ENCODE assay signal across 19 cellular contexts in the genomic region with DNA sequence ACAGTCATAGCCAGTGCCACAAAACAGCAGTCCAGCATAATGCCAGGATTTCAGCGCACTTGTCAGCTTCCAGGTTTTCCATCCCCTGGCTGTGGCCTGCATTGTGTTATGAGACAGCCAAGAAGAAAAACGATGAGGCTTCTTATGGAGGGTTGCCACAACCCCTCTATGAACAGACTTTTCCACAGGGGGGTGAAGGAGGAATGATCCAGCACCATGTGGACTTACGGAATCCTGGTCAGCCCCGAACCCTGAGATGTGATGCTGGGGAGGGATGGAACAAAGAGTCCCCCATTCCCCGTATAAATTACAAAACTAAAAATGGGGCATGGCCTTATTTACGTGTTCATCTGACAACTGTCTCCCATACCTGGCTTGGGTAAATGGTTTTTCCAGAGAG. TPM values are rescaled to one million over a fixed set of nuclear protein-coding genes. Genes with fewer than 3 reads are reported as not detected.
A peak's percentile ranks its signal among the peaks of the same experiment; 100 is the strongest.
DNase-seq lines count a peak whose midpoint lies in the region; ATAC-seq, FAIRE-seq and TF ChIP-seq lines count a peak whose summit lies in the region.
"Had no signal": no experiment of that assay in that cellular context is flagged by ENCODE, and none has a peak within 500 bp of the region (broad histone marks: within the 10 kb centered on the region; RNA-seq: fewer than 3 reads in every experiment).

No MANE protein-coding gene starts in this region.

- H3K36me3 Mint-ChIP-seq in activated CD8-positive, alpha-beta T cell treated with anti-CD3 and anti-CD28 coated beads for 36 hours (ENCODE audit: low read depth): peaks cover 56% of the 10 kb centered on the region
- H3K36me3 Mint-ChIP-seq in activated CD8-positive, alpha-beta T cell treated with anti-CD3 and anti-CD28 coated beads, Interleukin-2, amount 10 ng/mL, durations not matched to agents 7 days and 5 days (ENCODE audit: low read depth): peaks cover 62% of the 10 kb centered on the region
- peaks cover 90% of the 10 kb centered on the region for H3K36me3 Mint-ChIP-seq in GM23338 (ENCODE audit: low read depth)
- H3K36me3 Mint-ChIP-seq in natural killer cell treated with Interleukin-12 subunit alpha and Interleukin-12 subunit beta and Interleukin-15 and Interleukin-18, amount 100 ng/mL, for 72 hours: peaks cover 19% of the 10 kb centered on the region

- H3K4me3 ChIP-seq in GM23338: no peak overlapping the region
- H3K4me3 ChIP-seq in K562: no peak overlapping the region

- intact Hi-C loops in activated CD8-positive, alpha-beta T cell treated with anti-CD3 and anti-CD28 coated beads for 36 hours (cut with micrococcal nuclease): no loop called here
- intact Hi-C loops in K562 (cut with micrococcal nuclease): loop anchor here (2.0 kb wide), 3 partner anchors 17 to 51 kb away; a partner anchor contains a TSS

- TF ChIP-seq CTCF in activated CD8-positive, alpha-beta T cell treated with anti-CD3 and anti-CD28 coated beads for 36 hours (IDR thresholded peaks at IDR 0.05): no peak
- TF ChIP-seq CTCF in GM23338 (conservative IDR thresholded peaks at IDR 0.05; ENCODE audit: low read depth in 2 of 2) (no peak), K562 (IDR thresholded peaks at IDR 0.05 in 2 of 3, conservative IDR thresholded peaks at IDR 0.05 in 1 of 3; ENCODE audit: insufficient read depth in 2 of 3, low read depth in 1 of 3, low read length in 3 of 3) (no peak)

- ATAC-seq in activated CD8-positive, alpha-beta T cell treated with anti-CD3 and anti-CD28 coated beads for 36 hours: no peak
- ATAC-seq in activated CD8-positive, alpha-beta T cell treated with anti-CD3 and anti-CD28 coated beads, Interleukin-2, amount 10 ng/mL, durations not matched to agents 7 days and 5 days: no peak
- no peak for ATAC-seq in GM23338
- ATAC-seq in K562: peak; percentile 5
- no peak for ATAC-seq in natural killer cell treated with Interleukin-12 subunit alpha and Interleukin-12 subunit beta and Interleukin-15 and Interleukin-18, amount 100 ng/mL, for 72 hours
- no peak for ATAC-seq in GM21390 (IDR thresholded peaks at IDR 0.05; ENCODE audit: unreplicated experiment)
- ATAC-seq: PC-3 had no signal

- no peaks in the 10 kb centered on the region for H3K27me3 Mint-ChIP-seq in activated CD8-positive, alpha-beta T cell treated with anti-CD3 and anti-CD28 coated beads for 36 hours
- no peaks in the 10 kb centered on the region for H3K27me3 Mint-ChIP-seq in activated CD8-positive, alpha-beta T cell treated with anti-CD3 and anti-CD28 coated beads, Interleukin-2, amount 10 ng/mL, durations not matched to agents 7 days and 5 days (ENCODE audit: low read depth)
- peaks cover 38% of the 10 kb centered on the region for H3K27me3 Mint-ChIP-seq in GM23338 (ENCODE audit: insufficient read depth, low read depth, poor library complexity)
- H3K27me3 Mint-ChIP-seq in natural killer cell treated with Interleukin-12 subunit alpha and Interleukin-12 subunit beta and Interleukin-15 and Interleukin-18, amount 100 ng/mL, for 72 hours: no peaks in the 10 kb centered on the region
- H3K27me3 Mint-ChIP-seq: CD4-positive, alpha-beta memory T cell had no signal

- H4K20me1 ChIP-seq in GM23338 (replicated peaks; ENCODE audit: insufficient read depth) (peaks cover 40% of the 10 kb centered on the region), K562 (replicated peaks; ENCODE audit: control insufficient read depth, insufficient read depth, low read length) (peaks cover 4% of the 10 kb centered on the region; the same call in 1 of the 2 replicates)

- TF ChIP-seq EP300 in K562 (IDR thresholded peaks at IDR 0.05; ENCODE audit: low read length): no peak

- CTCF ChIA-PET in activated CD8-positive, alpha-beta T cell treated with anti-CD3 and anti-CD28 coated beads for 36 hours (lab: Charles Lee): no interaction called here
- CTCF ChIA-PET in activated CD8-positive, alpha-beta T cell treated with anti-CD3 and anti-CD28 coated beads, Interleukin-2, amount 10 ng/mL, durations not matched to agents 7 days and 5 days (lab: Charles Lee): interaction anchor here (1.6 kb wide), 1 partner anchor 168 kb away, joined by 4 read pairs; no protein-coding TSS in a partner anchor
- CTCF ChIA-PET in K562 (lab: Yijun Ruan, JAX; ENCODE audit: low intra/inter-chr PET ratio): no interaction called here

- peaks cover 52% of the 10 kb centered on the region for H3K36me3 ChIP-seq in GM23338 (ENCODE audit: insufficient read depth)
- H3K36me3 ChIP-seq in K562 (ENCODE audit: control insufficient read depth, insufficient read depth, low read length): peaks cover 98% of the 10 kb centered on the region

- H3K27me3 ChIP-seq in GM23338 (ENCODE audit: insufficient read depth) (no peaks in the 10 kb centered on the region), K562 (ENCODE audit: control insufficient read depth in 2 of 2, insufficient read depth in 2 of 2, low read length in 2 of 2) (no peaks in the 10 kb centered on the region)

- peaks cover 19% of the 10 kb centered on the region for H3K4me1 Mint-ChIP-seq in activated CD8-positive, alpha-beta T cell treated with anti-CD3 and anti-CD28 coated beads for 36 hours (ENCODE audit: low read depth)
- H3K4me1 Mint-ChIP-seq in activated CD8-positive, alpha-beta T cell treated with anti-CD3 and anti-CD28 coated beads, Interleukin-2, amount 10 ng/mL, durations not matched to agents 7 days and 5 days (ENCODE audit: low read depth): peaks cover 61% of the 10 kb centered on the region
- peaks cover 26% of the 10 kb centered on the region for H3K4me1 Mint-ChIP-seq in GM23338
- peaks cover 36 to 49% of the 10 kb centered on the region in 2 donors for H3K4me1 Mint-ChIP-seq in natural killer cell treated with Interleukin-12 subunit alpha and Interleukin-12 subunit beta and Interleukin-15 and Interleukin-18, amount 100 ng/mL, for 72 hours (ENCODE audit: low read depth in 2 of 2)

- no peak for FAIRE-seq in K562 (lab: Jason Lieb, UNC)

- H2AFZ ChIP-seq in GM23338 (no peak overlapping the region), K562 (ENCODE audit: low read depth, low read length) (no peak overlapping the region)

- H3K4me3 Mint-ChIP-seq in activated CD8-positive, alpha-beta T cell treated with anti-CD3 and anti-CD28 coated beads for 36 hours: no peak overlapping the region
- no peak overlapping the region for H3K4me3 Mint-ChIP-seq in activated CD8-positive, alpha-beta T cell treated with anti-CD3 and anti-CD28 coated beads, Interleukin-2, amount 10 ng/mL, durations not matched to agents 7 days and 5 days
- H3K4me3 Mint-ChIP-seq in GM23338: no peak overlapping the region
- no peak overlapping the region for H3K4me3 Mint-ChIP-seq in natural killer cell treated with Interleukin-12 subunit alpha and Interleukin-12 subunit beta and Interleukin-15 and Interleukin-18, amount 100 ng/mL, for 72 hours
- H3K4me3 Mint-ChIP-seq: CD4-positive, alpha-beta memory T cell had no signal

- H3K4me1 ChIP-seq in GM23338 (ENCODE audit: insufficient read depth) (no peaks in the 10 kb centered on the region), K562 (replicated peaks in 1 of 2; ENCODE audit: control insufficient read depth in 2 of 2, insufficient read depth in 2 of 2, low read length in 2 of 2) (peaks cover 19 to 26% of the 10 kb centered on the region in 2 experiments)

- H3K27ac Mint-ChIP-seq in activated CD8-positive, alpha-beta T cell treated with anti-CD3 and anti-CD28 coated beads for 36 hours: peak overlapping the region; percentile 16
- H3K27ac Mint-ChIP-seq in activated CD8-positive, alpha-beta T cell treated with anti-CD3 and anti-CD28 coated beads, Interleukin-2, amount 10 ng/mL, durations not matched to agents 7 days and 5 days: no peak overlapping the region
- no peak overlapping the region for H3K27ac Mint-ChIP-seq in GM23338
- H3K27ac Mint-ChIP-seq in natural killer cell treated with Interleukin-12 subunit alpha and Interleukin-12 subunit beta and Interleukin-15 and Interleukin-18, amount 100 ng/mL, for 72 hours: peak overlapping the region; percentile 33 to 41

- no peak overlapping the region for H3K4me2 ChIP-seq in GM23338
- no peak overlapping the region; the same call in 1 of the 2 replicates for H3K4me2 ChIP-seq in K562 (ENCODE audit: insufficient read depth, low read length)

- no peaks in the 10 kb centered on the region for H3K9me3 ChIP-seq in K562 (replicated peaks; ENCODE audit: control insufficient read depth, insufficient read depth, low read depth, low read length)

- 72% methylated on average over 5 of the region's 6 CpGs for WGBS in K562 (ENCODE audit: insufficient coverage, low coverage, missing lambda C conversion rate)

- H3K79me2 ChIP-seq in GM23338 (replicated peaks; ENCODE audit: insufficient read depth): peaks cover 14% of the 10 kb centered on the region; the same call in 1 of the 2 replicates
- H3K79me2 ChIP-seq in K562 (ENCODE audit: control insufficient read depth, insufficient read depth, low read length): peaks cover 8% of the 10 kb centered on the region; the same call in 1 of the 3 replicates

- no peaks in the 10 kb centered on the region for H3K9me2 ChIP-seq in GM23338 (ENCODE audit: insufficient read depth)

- TF ChIP-seq RAD21 in K562 (CRISPR knock-in tag; conservative IDR thresholded peaks at IDR 0.05 in 1 of 2, IDR thresholded peaks at IDR 0.05 in 1 of 2): no peak

- in situ Hi-C loops in K562 (cut with MboI): no loop called here

- peaks cover 19% of the 10 kb centered on the region for H3F3A ChIP-seq in GM23338 (replicated peaks; ENCODE audit: low read depth)

- TF ChIP-seq POLR2A in K562 (conservative IDR thresholded peaks at IDR 0.05): no peak; the same call in 1 of the 2 replicates

- H3K9me3 Mint-ChIP-seq in activated CD8-positive, alpha-beta T cell treated with anti-CD3 and anti-CD28 coated beads for 36 hours: no peaks in the 10 kb centered on the region
- no peaks in the 10 kb centered on the region for H3K9me3 Mint-ChIP-seq in activated CD8-positive, alpha-beta T cell treated with anti-CD3 and anti-CD28 coated beads, Interleukin-2, amount 10 ng/mL, durations not matched to agents 7 days and 5 days (ENCODE audit: insufficient read depth)
- H3K9me3 Mint-ChIP-seq in GM23338: no peaks in the 10 kb centered on the region; the same call in 2 of the 3 replicates
- H3K9me3 Mint-ChIP-seq in natural killer cell treated with Interleukin-12 subunit alpha and Interleukin-12 subunit beta and Interleukin-15 and Interleukin-18, amount 100 ng/mL, for 72 hours: no peaks in the 10 kb centered on the region
- H3K9me3 Mint-ChIP-seq: CD4-positive, alpha-beta memory T cell had no signal

- no peak for DNase-seq in activated CD8-positive, alpha-beta T cell treated with anti-CD3 and anti-CD28 coated beads for 36 hours
- DNase-seq in activated CD8-positive, alpha-beta T cell treated with anti-CD3 and anti-CD28 coated beads, Interleukin-2, amount 10 ng/mL, durations not matched to agents 7 days and 5 days: no peak
- DNase-seq in GM23338 (ENCODE audit: low spot score) (no peak), K562 (ENCODE audit: extremely low read depth in 1 of 4, low spot score in 3 of 4) (no peak), middle frontal gyrus (ENCODE audit: extremely low spot score, low spot score) (no peak)
- DNase-seq in natural killer cell treated with Interleukin-12 subunit alpha and Interleukin-12 subunit beta and Interleukin-15 and Interleukin-18, amount 100 ng/mL, for 72 hours (ENCODE audit: low spot score): no peak
- no peak for DNase-seq in stimulated activated naive CD4-positive, alpha-beta T cell (lab: John Stamatoyannopoulos, UW)
- DNase-seq: 8988T; Calu3; CD4-positive, alpha-beta memory T cell; DMS53; H7; KG1; NCI-H1436 treated with DMSO at 0.1 percent for 48 hours; NCI-H2081; NCI-H510A; NCI-H82; PC-3 had no signal

- H3K9ac ChIP-seq in K562 (ENCODE audit: insufficient read depth in 1 of 2, low read depth in 2 of 2, low read length in 2 of 2): peak overlapping the region in 1 of 2 experiments; percentile 5; a peak in 1 of 4 replicates

- H3K9me1 ChIP-seq in K562 (ENCODE audit: control insufficient read depth, insufficient read depth, low read length): peaks cover 3% of the 10 kb centered on the region

- POLR2A ChIA-PET in activated CD8-positive, alpha-beta T cell treated with anti-CD3 and anti-CD28 coated beads for 36 hours (lab: Charles Lee): no interaction called here
- POLR2A ChIA-PET in activated CD8-positive, alpha-beta T cell treated with anti-CD3 and anti-CD28 coated beads, Interleukin-2, amount 10 ng/mL, durations not matched to agents 7 days and 5 days (lab: Charles Lee): no interaction called here
- POLR2A ChIA-PET in K562 (lab: Yijun Ruan, JAX): interaction anchor here (0.5 kb wide), 1 partner anchor 15 kb away, joined by 3 read pairs; no protein-coding TSS in a partner anchor

- H3K27ac ChIP-seq in GM23338 (ENCODE audit: low read depth) (no peak overlapping the region), K562 (ENCODE audit: extremely low read depth, low read depth, low read length) (peak overlapping the region; percentile 34)

- no TSS peak for BruUV-seq in K562 (replicated peaks; lab: Mats Ljungman, UMichigan)

RNA-seq across cellular contexts. Expression of a gene that starts 32.6 kb away (rescaled TPM):
- not detected for total RNA-seq in activated CD8-positive, alpha-beta T cell treated with anti-CD3 and anti-CD28 coated beads for 36 hours
- total RNA-seq in activated CD8-positive, alpha-beta T cell treated with anti-CD3 and anti-CD28 coated beads, Interleukin-2, amount 10 ng/mL, durations not matched to agents 7 days and 5 days: not detected
- 1.8 and 4.6 TPM in 2 replicates for total RNA-seq in GM23338 (2014; rRNA removed; shearing (Covaris generic))
- polyA plus RNA-seq in GM23338 (2016; fragmentation: Nextera tagmentation; extraction: Ambion mirVana) (2.5 and 4.0 TPM in 2 replicates), K562 (2011; rRNA removed) (21.4 and 24.0 TPM in 2 replicates), K562 (2014; fragmentation: Illumina TruSeq; extraction: Trizol) (23.7 and 30.0 TPM in 2 replicates), K562 (2014; fragmentation: Nextera tagmentation; extraction: Ambion mirVana) (1 to 10 TPM; 2.4 to 3.5 TPM), K562 (2014; rRNA removed) (9.9 and 13.8 TPM in 2 replicates)
- total RNA-seq in K562 (2011; cell fraction: chromatin; rRNA removed; ENCODE audit: low replicate concordance): 48.9 and 53.4 TPM in 2 replicates
- total RNA-seq in K562 (2011; cell fraction: nucleolus; rRNA removed): 32.5 and 34.2 TPM in 2 replicates
- 47.6 and 48.8 TPM in 2 replicates for total RNA-seq in K562 (2011; cell fraction: nucleoplasm; rRNA removed)
- total RNA-seq in K562 (2014; rRNA removed) (9.8 and 12.1 TPM in 2 replicates), K562 (2014; rRNA removed; fragmentation: Illumina TruSeq; extraction: Trizol) (14.3 and 16.2 TPM in 2 replicates), K562 (2015; rRNA removed; fragmentation: Illumina TruSeq; extraction: Trizol) (6.2 and 7.4 TPM in 2 replicates), K562 (2021) (12.0 and 13.1 TPM in 2 replicates)
- polyA plus RNA-seq in K562 (2011; cell fraction: cytosol; rRNA removed): 28.0 and 29.5 TPM in 2 replicates
- 39.8 and 42.0 TPM in 2 replicates for polyA plus RNA-seq in K562 (2011; cell fraction: nucleus; rRNA removed)
- polyA plus RNA-seq in K562 (2012): 14.7 and 16.6 TPM in 2 replicates
- polyA minus RNA-seq in K562 (2011; rRNA and poly(A)+ RNA removed): 25.9 and 26.6 TPM in 2 replicates
- polyA minus RNA-seq in K562 (2011; cell fraction: cytosol; rRNA and poly(A)+ RNA removed): 15.1 and 17.7 TPM in 2 replicates
- 12.1 and 15.7 TPM in 2 replicates for polyA minus RNA-seq in K562 (2011; cell fraction: nucleus; rRNA and poly(A)+ RNA removed)
- total RNA-seq in natural killer cell treated with Interleukin-12 subunit alpha and Interleukin-12 subunit beta and Interleukin-15 and Interleukin-18, amount 100 ng/mL, for 72 hours: not detected
- total RNA-seq: Calu3, PC-3 had no signal

RNA-seq across cellular contexts. Expression of a gene that starts 40.6 kb away (rescaled TPM):
- total RNA-seq in activated CD8-positive, alpha-beta T cell treated with anti-CD3 and anti-CD28 coated beads for 36 hours: 10 to 100 TPM; 78.6 to 84.4 TPM
- 10 to 100 TPM; 67.4 to 68.4 TPM for total RNA-seq in activated CD8-positive, alpha-beta T cell treated with anti-CD3 and anti-CD28 coated beads, Interleukin-2, amount 10 ng/mL, durations not matched to agents 7 days and 5 days
- total RNA-seq in GM23338 (2014; rRNA removed; shearing (Covaris generic)): 77.7 and 78.3 TPM in 2 replicates
- 26.9 and 31.2 TPM in 2 replicates for polyA plus RNA-seq in GM23338 (2016; fragmentation: Nextera tagmentation; extraction: Ambion mirVana)
- total RNA-seq in K562 (2011; cell fraction: chromatin; rRNA removed; ENCODE audit: low replicate concordance): 33.1 and 62.7 TPM in 2 replicates
- total RNA-seq in K562 (2011; cell fraction: nucleolus; rRNA removed): 21.3 and 25.4 TPM in 2 replicates
- 30.8 and 33.4 TPM in 2 replicates for total RNA-seq in K562 (2011; cell fraction: nucleoplasm; rRNA removed)
- 52.6 and 55.4 TPM in 2 replicates for total RNA-seq in K562 (2014; rRNA removed)
- total RNA-seq in K562 (2014; rRNA removed; fragmentation: Illumina TruSeq; extraction: Trizol): 53.6 and 64.3 TPM in 2 replicates
- 40.2 and 42.0 TPM in 2 replicates for total RNA-seq in K562 (2015; rRNA removed; fragmentation: Illumina TruSeq; extraction: Trizol)
- 47.7 and 51.8 TPM in 2 replicates for total RNA-seq in K562 (2021)
- 67.7 and 68.9 TPM in 2 replicates for polyA plus RNA-seq in K562 (2011; rRNA removed)
- 39.2 and 66.3 TPM in 2 replicates for polyA plus RNA-seq in K562 (2011; cell fraction: cytosol; rRNA removed)
- 28.0 and 43.7 TPM in 2 replicates for polyA plus RNA-seq in K562 (2011; cell fraction: nucleus; rRNA removed)
- 37.9 and 38.1 TPM in 2 replicates for polyA plus RNA-seq in K562 (2012)
- polyA plus RNA-seq in K562 (2014; fragmentation: Illumina TruSeq; extraction: Trizol): 56.6 and 60.5 TPM in 2 replicates
- 10 to 100 TPM; 15.2 to 17.5 TPM for polyA plus RNA-seq in K562 (2014; fragmentation: Nextera tagmentation; extraction: Ambion mirVana)
- 49.7 and 52.1 TPM in 2 replicates for polyA plus RNA-seq in K562 (2014; rRNA removed)
- 83.4 and 86.5 TPM in 2 replicates for polyA minus RNA-seq in K562 (2011; rRNA and poly(A)+ RNA removed)
- 24.7 and 34.5 TPM in 2 replicates for polyA minus RNA-seq in K562 (2011; cell fraction: cytosol; rRNA and poly(A)+ RNA removed)
- 10.9 and 20.1 TPM in 2 replicates for polyA minus RNA-seq in K562 (2011; cell fraction: nucleus; rRNA and poly(A)+ RNA removed)
- 10 to 100 TPM; 65.3 to 67.1 TPM for total RNA-seq in natural killer cell treated with Interleukin-12 subunit alpha and Interleukin-12 subunit beta and Interleukin-15 and Interleukin-18, amount 100 ng/mL, for 72 hours

Comparison
In these comparisons a context has a peak if more than half of its experiments do, and no peak if none do; other contexts are left out.
1. H3K27ac Mint-ChIP-seq: peak in activated CD8-positive, alpha-beta T cell treated with anti-CD3 and anti-CD28 coated beads for 36 hours (single experiment) and natural killer cell treated with Interleukin-12 subunit alpha and Interleukin-12 subunit beta and Interleukin-15 and Interleukin-18, amount 100 ng/mL, for 72 hours (2 of 2); none in activated CD8-positive, alpha-beta T cell treated with anti-CD3 and anti-CD28 coated beads, Interleukin-2, amount 10 ng/mL, durations not matched to agents 7 days and 5 days (single experiment) and GM23338 (single experiment).